Comparison of ENCODE assay signal across 8 cellular contexts in the genomic region with DNA sequence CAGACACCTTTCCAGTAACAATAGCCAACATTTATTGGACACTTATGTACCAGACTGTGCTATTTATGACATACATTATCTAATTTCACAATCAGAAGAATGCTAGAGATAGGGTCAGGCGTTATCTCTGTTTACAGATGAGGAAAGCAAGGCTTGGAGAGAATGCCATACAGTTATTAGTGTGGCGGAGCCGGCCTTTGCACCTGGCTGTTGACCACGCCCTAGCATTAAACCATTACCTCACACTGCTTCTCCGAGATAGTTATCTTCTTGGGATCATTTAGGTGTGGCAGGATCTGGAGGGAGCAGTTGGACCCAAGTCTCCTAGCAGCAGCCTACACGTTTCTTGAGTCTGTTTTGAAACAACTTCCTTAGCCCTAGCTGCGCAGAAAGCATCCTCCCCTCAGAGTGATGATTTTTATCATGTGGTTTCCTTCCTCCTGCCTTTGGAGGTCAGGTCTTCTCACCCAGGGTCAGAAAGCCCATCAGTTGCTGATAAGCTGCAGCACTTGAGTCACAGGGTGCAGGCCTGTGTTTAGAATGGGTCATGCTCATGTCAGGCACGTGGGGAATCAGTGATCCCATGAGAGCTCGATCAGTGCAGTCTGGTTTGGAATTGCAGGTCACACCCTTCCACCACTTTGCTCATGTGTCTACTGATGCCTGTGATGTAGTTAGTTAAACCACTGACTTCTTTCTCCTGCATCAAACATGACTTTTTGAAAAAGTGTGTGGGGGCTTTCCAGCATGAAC.
DNase-seq lines count a peak whose midpoint lies in the region; ATAC-seq and TF ChIP-seq lines count a peak whose summit lies in the region.

No MANE protein-coding gene starts in this region.

- H3K9me3 ChIP-seq in SK-N-SH = no peaks in the 10 kb centered on the region
- H3K9me3 ChIP-seq in effector memory CD4-positive, alpha-beta T cell (ENCODE audit: control insufficient read depth, low read length) = no peaks in the 10 kb centered on the region

- H3K27me3 ChIP-seq in SK-N-SH (ENCODE audit: insufficient read depth) = no peaks in the 10 kb centered on the region
- H3K27me3 ChIP-seq in effector memory CD4-positive, alpha-beta T cell (replicated peaks; ENCODE audit: control insufficient read depth, insufficient read depth, low read length, poor library complexity, severe bottlenecking) = no peaks in the 10 kb centered on the region

- TF ChIP-seq RAD21 in SK-N-SH (IDR thresholded peaks at IDR 0.05; ENCODE audit: low read length) = no peak

- no peak for DNase-seq in SK-N-SH
- DNase-seq in effector memory CD4-positive, alpha-beta T cell = peak; percentile 62 to 81 (median 77)
- no peak for DNase-seq in progenitor cell of endocrine pancreas (ENCODE audit: low spot score, unreplicated experiment)
- DNase-seq in Ammon's horn (ENCODE audit: low spot score) = no peak

- WGBS in SK-N-SH (ENCODE audit: low lambda C conversion rate) = 69% methylated on average over 9 of the region's 9 CpGs

- no peak overlapping the region for H3K9ac ChIP-seq in SK-N-SH

- H3K4me2 ChIP-seq in SK-N-SH = no peak overlapping the region

- peaks cover 68 to 88% (median 78%) of the 10 kb centered on the region in 3 donors for H3K4me1 Mint-ChIP-seq in IgD-negative memory B cell
- H3K4me1 Mint-ChIP-seq in progenitor cell of endocrine pancreas (ENCODE audit: low read depth) = peaks cover 92% of the 10 kb centered on the region

- no peak overlapping the region for H2AFZ ChIP-seq in SK-N-SH (ENCODE audit: low read depth)

- no peak overlapping the region for H3K4me3 ChIP-seq in SK-N-SH (ENCODE audit: low read depth in 2 of 2, low read length in 1 of 2)
- H3K4me3 ChIP-seq in effector memory CD4-positive, alpha-beta T cell (ENCODE audit: insufficient read depth, low read depth, low read length, poor library complexity, severe bottlenecking) = peak overlapping the region; percentile 42

- H3K4me1 ChIP-seq in SK-N-SH (ENCODE audit: control insufficient read depth in 1 of 2, insufficient read depth in 2 of 2, low read depth in 1 of 2, low read length in 1 of 2) = peaks cover 51 to 64% of the 10 kb centered on the region in 2 experiments
- H3K4me1 ChIP-seq in effector memory CD4-positive, alpha-beta T cell (ENCODE audit: control insufficient read depth, insufficient read depth, low read length, poor library complexity, severe bottlenecking) = peaks cover 95% of the 10 kb centered on the region

- CTCF ChIA-PET in SK-N-SH (lab: Yijun Ruan, JAX) = no interaction called here

- ATAC-seq in SK-N-SH treated with all-trans-retinoic acid at 6 μM for 48 hours = no peak
- no peak for ATAC-seq in GM18502 (IDR thresholded peaks at IDR 0.05; ENCODE audit: poor library complexity, unreplicated experiment)

- H3K4me3 Mint-ChIP-seq in IgD-negative memory B cell (peak overlapping the region; percentile 61 to 93 (median 86)), progenitor cell of endocrine pancreas (ENCODE audit: low read depth) (peak overlapping the region; percentile 38)

- no peaks in the 10 kb centered on the region for H3K9me2 ChIP-seq in SK-N-SH

- H4K20me1 ChIP-seq in SK-N-SH (ENCODE audit: insufficient read depth) = peaks cover 57% of the 10 kb centered on the region

- H3K27ac Mint-ChIP-seq in IgD-negative memory B cell (peak overlapping the region; percentile 71 to 98 (median 97)), progenitor cell of endocrine pancreas (peak overlapping the region; percentile 96)

- TF ChIP-seq CTCF in SK-N-SH (IDR thresholded peaks at IDR 0.05) (no peak), VCaP (conservative IDR thresholded peaks at IDR 0.05) (no peak), progenitor cell of endocrine pancreas (IDR thresholded peaks at IDR 0.05; ENCODE audit: unreplicated experiment) (no peak)

- peaks cover 36% of the 10 kb centered on the region for H3F3A ChIP-seq in SK-N-SH (replicated peaks; ENCODE audit: insufficient read depth)

- H3K27ac ChIP-seq in SK-N-SH (ENCODE audit: low read depth in 2 of 2, low read length in 1 of 2) = no peak overlapping the region; a peak in 2 of 4 replicates
- peak overlapping the region; percentile 86 for H3K27ac ChIP-seq in VCaP
- H3K27ac ChIP-seq in effector memory CD4-positive, alpha-beta T cell (ENCODE audit: insufficient read depth, low read length, poor library complexity, severe bottlenecking) = peak overlapping the region; percentile 95

- H3K9me3 Mint-ChIP-seq in IgD-negative memory B cell = no peaks in the 10 kb centered on the region
- no peaks in the 10 kb centered on the region for H3K9me3 Mint-ChIP-seq in progenitor cell of endocrine pancreas (ENCODE audit: low read depth)

- H3K27me3 Mint-ChIP-seq in IgD-negative memory B cell = no peaks in the 10 kb centered on the region
- H3K27me3 Mint-ChIP-seq in progenitor cell of endocrine pancreas = no peaks in the 10 kb centered on the region

- POLR2A ChIA-PET in SK-N-SH (lab: Yijun Ruan, JAX) = no interaction called here

- H3K36me3 Mint-ChIP-seq in IgD-negative memory B cell (peaks cover 10% of the 10 kb centered on the region), progenitor cell of endocrine pancreas (ENCODE audit: insufficient read depth) (peaks cover 8% of the 10 kb centered on the region)

- H3K36me3 ChIP-seq in SK-N-SH (replicated peaks in 1 of 2; ENCODE audit: control insufficient read depth in 1 of 2, insufficient read depth in 2 of 2, low read length in 1 of 2) = peaks cover 3 to 5% of the 10 kb centered on the region in 2 experiments
- no peaks in the 10 kb centered on the region for H3K36me3 ChIP-seq in effector memory CD4-positive, alpha-beta T cell (ENCODE audit: control insufficient read depth, insufficient read depth, low read length)

- no peak for TF ChIP-seq EP300 in SK-N-SH (IDR thresholded peaks at IDR 0.05; ENCODE audit: borderline replicate concordance in 1 of 2, low read depth in 1 of 2, low read length in 1 of 2)

- H3K79me2 ChIP-seq in SK-N-SH (ENCODE audit: insufficient read depth) = peaks cover 98% of the 10 kb centered on the region

TF ChIP-seq in SK-N-SH, 30 proteins besides CTCF, POLR2A, EP300 and RAD21:
- TF ChIP-seq JUND (IDR thresholded peaks at IDR 0.05) (no peak), NFIC (IDR thresholded peaks at IDR 0.05; ENCODE audit: borderline replicate concordance) (no peak), GATA2 (CRISPR knock-in tag; IDR thresholded peaks at IDR 0.05) (peak; percentile 9; the same call in 1 of the 2 replicates), FOXM1 (IDR thresholded peaks at IDR 0.05; ENCODE audit: low read depth) (no peak)
- TF ChIP-seq, protein P1, sequence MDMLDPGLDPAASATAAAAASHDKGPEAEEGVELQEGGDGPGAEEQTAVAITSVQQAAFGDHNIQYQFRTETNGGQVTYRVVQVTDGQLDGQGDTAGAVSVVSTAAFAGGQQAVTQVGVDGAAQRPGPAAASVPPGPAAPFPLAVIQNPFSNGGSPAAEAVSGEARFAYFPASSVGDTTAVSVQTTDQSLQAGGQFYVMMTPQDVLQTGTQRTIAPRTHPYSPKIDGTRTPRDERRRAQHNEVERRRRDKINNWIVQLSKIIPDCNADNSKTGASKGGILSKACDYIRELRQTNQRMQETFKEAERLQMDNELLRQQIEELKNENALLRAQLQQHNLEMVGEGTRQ (IDR thresholded peaks at IDR 0.05; ENCODE audit: borderline replicate concordance, low read depth, low read length) = no peak
TF ChIP-seq in SK-N-SH: peak in this region for 1.

TF ChIP-seq in SK-N-SH treated with all-trans-retinoic acid at 6 μM for 48 hours, 23 proteins besides CTCF, POLR2A, EP300 and RAD21 (continues in another document):
- no peak for TF ChIP-seq ZNF70 (CRISPR knock-in tag; IDR thresholded peaks at IDR 0.05)
- TF ChIP-seq, protein P2, sequence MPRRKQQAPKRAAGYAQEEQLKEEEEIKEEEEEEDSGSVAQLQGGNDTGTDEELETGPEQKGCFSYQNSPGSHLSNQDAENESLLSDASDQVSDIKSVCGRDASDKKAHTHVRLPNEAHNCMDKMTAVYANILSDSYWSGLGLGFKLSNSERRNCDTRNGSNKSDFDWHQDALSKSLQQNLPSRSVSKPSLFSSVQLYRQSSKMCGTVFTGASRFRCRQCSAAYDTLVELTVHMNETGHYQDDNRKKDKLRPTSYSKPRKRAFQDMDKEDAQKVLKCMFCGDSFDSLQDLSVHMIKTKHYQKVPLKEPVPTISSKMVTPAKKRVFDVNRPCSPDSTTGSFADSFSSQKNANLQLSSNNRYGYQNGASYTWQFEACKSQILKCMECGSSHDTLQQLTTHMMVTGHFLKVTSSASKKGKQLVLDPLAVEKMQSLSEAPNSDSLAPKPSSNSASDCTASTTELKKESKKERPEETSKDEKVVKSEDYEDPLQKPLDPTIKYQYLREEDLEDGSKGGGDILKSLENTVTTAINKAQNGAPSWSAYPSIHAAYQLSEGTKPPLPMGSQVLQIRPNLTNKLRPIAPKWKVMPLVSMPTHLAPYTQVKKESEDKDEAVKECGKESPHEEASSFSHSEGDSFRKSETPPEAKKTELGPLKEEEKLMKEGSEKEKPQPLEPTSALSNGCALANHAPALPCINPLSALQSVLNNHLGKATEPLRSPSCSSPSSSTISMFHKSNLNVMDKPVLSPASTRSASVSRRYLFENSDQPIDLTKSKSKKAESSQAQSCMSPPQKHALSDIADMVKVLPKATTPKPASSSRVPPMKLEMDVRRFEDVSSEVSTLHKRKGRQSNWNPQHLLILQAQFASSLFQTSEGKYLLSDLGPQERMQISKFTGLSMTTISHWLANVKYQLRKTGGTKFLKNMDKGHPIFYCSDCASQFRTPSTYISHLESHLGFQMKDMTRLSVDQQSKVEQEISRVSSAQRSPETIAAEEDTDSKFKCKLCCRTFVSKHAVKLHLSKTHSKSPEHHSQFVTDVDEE (CRISPR knock-in tag; IDR thresholded peaks at IDR 0.05) = no peak
- TF ChIP-seq ZNF565 (CRISPR knock-in tag; conservative IDR thresholded peaks at IDR 0.05; ENCODE audit: low read depth) = no peak
- TF ChIP-seq ZNF8 (CRISPR knock-in tag; IDR thresholded peaks at IDR 0.05) = no peak
- TF ChIP-seq, protein P3, sequence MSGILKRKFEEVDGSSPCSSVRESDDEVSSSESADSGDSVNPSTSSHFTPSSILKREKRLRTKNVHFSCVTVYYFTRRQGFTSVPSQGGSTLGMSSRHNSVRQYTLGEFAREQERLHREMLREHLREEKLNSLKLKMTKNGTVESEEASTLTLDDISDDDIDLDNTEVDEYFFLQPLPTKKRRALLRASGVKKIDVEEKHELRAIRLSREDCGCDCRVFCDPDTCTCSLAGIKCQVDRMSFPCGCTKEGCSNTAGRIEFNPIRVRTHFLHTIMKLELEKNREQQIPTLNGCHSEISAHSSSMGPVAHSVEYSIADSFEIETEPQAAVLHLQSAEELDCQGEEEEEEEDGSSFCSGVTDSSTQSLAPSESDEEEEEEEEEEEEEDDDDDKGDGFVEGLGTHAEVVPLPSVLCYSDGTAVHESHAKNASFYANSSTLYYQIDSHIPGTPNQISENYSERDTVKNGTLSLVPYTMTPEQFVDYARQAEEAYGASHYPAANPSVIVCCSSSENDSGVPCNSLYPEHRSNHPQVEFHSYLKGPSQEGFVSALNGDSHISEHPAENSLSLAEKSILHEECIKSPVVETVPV (CRISPR knock-in tag; IDR thresholded peaks at IDR 0.05) = no peak
- TF ChIP-seq ZFP3 (CRISPR knock-in tag; IDR thresholded peaks at IDR 0.05) = no peak
- TF ChIP-seq ARNTL (CRISPR knock-in tag; IDR thresholded peaks at IDR 0.05; ENCODE audit: borderline replicate concordance, low read depth) = no peak
- no peak for TF ChIP-seq TCF4 (CRISPR knock-in tag; IDR thresholded peaks at IDR 0.05; ENCODE audit: borderline replicate concordance)
- no peak for TF ChIP-seq ZFP30 (CRISPR knock-in tag; IDR thresholded peaks at IDR 0.05)

Comparison
In these comparisons a context has a peak if more than half of its experiments do, and no peak if none do; other contexts are left out.
1. DNase-seq: peak in effector memory CD4-positive, alpha-beta T cell (3 of 3); none in SK-N-SH (single experiment), progenitor cell of endocrine pancreas (single experiment) and Ammon's horn (single experiment).
2. H3K27ac ChIP-seq: peak in VCaP (single experiment) and effector memory CD4-positive, alpha-beta T cell (single experiment); none in SK-N-SH (0 of 2).